In the genomic region with DNA sequence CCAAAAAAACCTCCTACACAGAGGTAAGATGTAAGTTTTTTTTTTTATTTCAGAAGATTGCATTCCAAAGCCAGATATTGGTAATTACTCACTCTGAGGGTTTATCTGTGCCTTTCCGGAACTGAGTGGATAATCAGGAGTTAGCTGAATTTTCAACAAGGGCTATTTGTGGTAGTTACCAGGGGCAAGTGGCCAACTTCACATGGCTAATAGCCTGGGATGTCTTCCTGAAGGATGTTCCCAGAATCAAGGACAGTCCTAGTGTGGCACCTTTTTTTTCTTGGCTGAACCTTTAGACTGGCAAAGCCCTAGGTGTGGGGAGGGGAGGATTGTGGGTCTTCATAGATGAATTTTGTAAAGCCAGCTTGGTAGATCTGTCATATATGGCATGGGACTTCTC, we compare ENCODE assay signal across 1 cellular context.
TF ChIP-seq lines count a peak whose summit lies in the region.

No MANE protein-coding gene starts in this region.

TF ChIP-seq in GM12878, 131 proteins besides CTCF, POLR2A, EP300 and RAD21:
- TF ChIP-seq POLR2AphosphoS2 (IDR thresholded peaks at IDR 0.05; ENCODE audit: low read depth, low read length), result no peak
- no peak for TF ChIP-seq BRCA1 (IDR thresholded peaks at IDR 0.05; ENCODE audit: low read depth, low read length)
- TF ChIP-seq, protein P1, sequence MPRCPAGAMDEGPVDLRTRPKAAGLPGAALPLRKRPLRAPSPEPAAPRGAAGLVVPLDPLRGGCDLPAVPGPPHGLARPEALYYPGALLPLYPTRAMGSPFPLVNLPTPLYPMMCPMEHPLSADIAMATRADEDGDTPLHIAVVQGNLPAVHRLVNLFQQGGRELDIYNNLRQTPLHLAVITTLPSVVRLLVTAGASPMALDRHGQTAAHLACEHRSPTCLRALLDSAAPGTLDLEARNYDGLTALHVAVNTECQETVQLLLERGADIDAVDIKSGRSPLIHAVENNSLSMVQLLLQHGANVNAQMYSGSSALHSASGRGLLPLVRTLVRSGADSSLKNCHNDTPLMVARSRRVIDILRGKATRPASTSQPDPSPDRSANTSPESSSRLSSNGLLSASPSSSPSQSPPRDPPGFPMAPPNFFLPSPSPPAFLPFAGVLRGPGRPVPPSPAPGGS (IDR thresholded peaks at IDR 0.05; ENCODE audit: borderline replicate concordance, insufficient read depth, low read depth, low read length, poor library complexity, severe bottlenecking), result no peak
- TF ChIP-seq, protein P2, sequence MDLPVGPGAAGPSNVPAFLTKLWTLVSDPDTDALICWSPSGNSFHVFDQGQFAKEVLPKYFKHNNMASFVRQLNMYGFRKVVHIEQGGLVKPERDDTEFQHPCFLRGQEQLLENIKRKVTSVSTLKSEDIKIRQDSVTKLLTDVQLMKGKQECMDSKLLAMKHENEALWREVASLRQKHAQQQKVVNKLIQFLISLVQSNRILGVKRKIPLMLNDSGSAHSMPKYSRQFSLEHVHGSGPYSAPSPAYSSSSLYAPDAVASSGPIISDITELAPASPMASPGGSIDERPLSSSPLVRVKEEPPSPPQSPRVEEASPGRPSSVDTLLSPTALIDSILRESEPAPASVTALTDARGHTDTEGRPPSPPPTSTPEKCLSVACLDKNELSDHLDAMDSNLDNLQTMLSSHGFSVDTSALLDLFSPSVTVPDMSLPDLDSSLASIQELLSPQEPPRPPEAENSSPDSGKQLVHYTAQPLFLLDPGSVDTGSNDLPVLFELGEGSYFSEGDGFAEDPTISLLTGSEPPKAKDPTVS (IDR thresholded peaks at IDR 0.05; ENCODE audit: low read depth, low read length), result no peak
- no peak for TF ChIP-seq ZNF384 (IDR thresholded peaks at IDR 0.05; ENCODE audit: borderline replicate concordance, low read depth, low read length)
- TF ChIP-seq ETV6 (conservative IDR thresholded peaks at IDR 0.05 in 1 of 2, IDR thresholded peaks at IDR 0.05 in 1 of 2; ENCODE audit: borderline replicate concordance in 1 of 2, low read depth in 1 of 2), result no peak
- no peak for TF ChIP-seq FOXM1 (IDR thresholded peaks at IDR 0.05; ENCODE audit: low read depth, low read length)
- TF ChIP-seq MYB (IDR thresholded peaks at IDR 0.05; ENCODE audit: borderline replicate concordance, low read depth, low read length), result no peak
- no peak for TF ChIP-seq HCFC1 (IDR thresholded peaks at IDR 0.05; ENCODE audit: low read length)
- no peak for TF ChIP-seq JUND (IDR thresholded peaks at IDR 0.05; ENCODE audit: low read depth, low read length)
- TF ChIP-seq ATF7 (IDR thresholded peaks at IDR 0.05; ENCODE audit: low read depth), result no peak
- no peak for TF ChIP-seq ZBED1 (IDR thresholded peaks at IDR 0.05; ENCODE audit: borderline replicate concordance)
- no peak for TF ChIP-seq MXI1 (IDR thresholded peaks at IDR 0.05; ENCODE audit: low read depth, low read length)
- no peak for TF ChIP-seq NBN (IDR thresholded peaks at IDR 0.05)
- no peak for TF ChIP-seq KLF5 (IDR thresholded peaks at IDR 0.05; ENCODE audit: partially characterized antibody)
- TF ChIP-seq LARP7 (IDR thresholded peaks at IDR 0.05), result no peak
- TF ChIP-seq, protein P3, sequence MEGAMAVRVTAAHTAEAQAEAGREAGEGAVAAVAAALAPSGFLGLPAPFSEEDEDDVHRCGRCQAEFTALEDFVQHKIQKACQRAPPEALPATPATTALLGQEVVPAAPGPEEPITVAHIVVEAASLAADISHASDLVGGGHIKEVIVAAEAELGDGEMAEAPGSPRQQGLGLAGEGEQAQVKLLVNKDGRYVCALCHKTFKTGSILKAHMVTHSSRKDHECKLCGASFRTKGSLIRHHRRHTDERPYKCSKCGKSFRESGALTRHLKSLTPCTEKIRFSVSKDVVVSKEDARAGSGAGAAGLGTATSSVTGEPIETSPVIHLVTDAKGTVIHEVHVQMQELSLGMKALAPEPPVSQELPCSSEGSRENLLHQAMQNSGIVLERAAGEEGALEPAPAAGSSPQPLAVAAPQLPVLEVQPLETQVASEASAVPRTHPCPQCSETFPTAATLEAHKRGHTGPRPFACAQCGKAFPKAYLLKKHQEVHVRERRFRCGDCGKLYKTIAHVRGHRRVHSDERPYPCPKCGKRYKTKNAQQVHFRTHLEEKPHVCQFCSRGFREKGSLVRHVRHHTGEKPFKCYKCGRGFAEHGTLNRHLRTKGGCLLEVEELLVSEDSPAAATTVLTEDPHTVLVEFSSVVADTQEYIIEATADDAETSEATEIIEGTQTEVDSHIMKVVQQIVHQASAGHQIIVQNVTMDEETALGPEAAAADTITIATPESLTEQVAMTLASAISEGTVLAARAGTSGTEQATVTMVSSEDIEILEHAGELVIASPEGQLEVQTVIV (IDR thresholded peaks at IDR 0.05; ENCODE audit: borderline replicate concordance, partially characterized antibody), result no peak
- TF ChIP-seq MEF2B (IDR thresholded peaks at IDR 0.05; ENCODE audit: partially characterized antibody, poor library complexity, severe bottlenecking), result no peak
TF ChIP-seq in GM12878: peak in this region for 0.
